In genomic region chr20:44694159-44694558, GRCh38 we compare ENCODE assay signal across 26 cellular contexts. TPM values are rescaled to one million over a fixed set of nuclear protein-coding genes. Genes with fewer than 3 reads are reported as not detected.
DNase-seq lines count a peak whose midpoint lies in the region; ATAC-seq and TF ChIP-seq lines count a peak whose summit lies in the region.
"Had no signal": no experiment of that assay in that cellular context is flagged by ENCODE, and none has a peak within 500 bp of the region (broad histone marks: within the 10 kb centered on the region; RNA-seq: fewer than 3 reads in every experiment).

No MANE protein-coding gene starts in this region.

- TF ChIP-seq EP300 in gastroesophageal sphincter (IDR thresholded peaks at IDR 0.05) (no peak), stomach (IDR thresholded peaks at IDR 0.05) (no peak)

- intact Hi-C loops in stomach (cut with DNase I; ENCODE audit: low total_unique reads), result no loop called here
- intact Hi-C loops in activated T-helper 2 cell treated with anti-CD3 and anti-CD28 coated beads, Interferon-gamma antibody, Interleukin-2, Interleukin-4, amounts not matched to agents 10 μg/mL and 5 μg/mL and 100 μg/mL, durations not matched to agents 14 hours and 24 hours and 36 hours (cut with micrococcal nuclease), result no loop called here

- TF ChIP-seq POLR2A in gastroesophageal sphincter (IDR thresholded peaks at IDR 0.05) (no peak), stomach (IDR thresholded peaks at IDR 0.05) (no peak)

- H3K27me3 ChIP-seq in GM23248 (replicated peaks; ENCODE audit: insufficient read depth) (no peaks in the 10 kb centered on the region), RWPE2 (ENCODE audit: insufficient read depth, poor library complexity, severe bottlenecking) (no peaks in the 10 kb centered on the region), gastroesophageal sphincter (no peaks in the 10 kb centered on the region), stomach (no peaks in the 10 kb centered on the region)
- H3K27me3 ChIP-seq: pancreas, Peyer's patch had no signal

- DNase-seq in GM23248 (no peak), RWPE2 (ENCODE audit: low spot score) (no peak), stomach (no peak), T-helper 1 cell (no peak)
- DNase-seq in activated T-helper 2 cell treated with anti-CD3 and anti-CD28 coated beads, Interferon-gamma antibody, Interleukin-2, Interleukin-4, amounts not matched to agents 10 μg/mL and 5 μg/mL and 100 μg/mL, durations not matched to agents 14 hours and 24 hours and 36 hours (ENCODE audit: low spot score), result no peak
- no peak for DNase-seq in activated naive CD8-positive, alpha-beta T cell treated with anti-CD3 and anti-CD28 coated beads for 36 hours
- DNase-seq: activated CD4-positive, CD25-positive, alpha-beta regulatory T cell treated with anti-CD3 and anti-CD28 coated beads, Interleukin-2, amount 50 U/mL, for 72 hours; activated CD8-positive, alpha-beta memory T cell treated with anti-CD3 and anti-CD28 coated beads for 24 hours; activated naive CD4-positive, alpha-beta T cell treated with anti-CD3 and anti-CD28 coated beads for 36 hours; activated T-cell treated with anti-CD3 and anti-CD28 coated beads, Interleukin-2, amount 50 U/mL, for 24 hours; central memory CD4-positive, alpha-beta T cell; NCI-H1694; NCI-H2171 treated with DMSO at 0.1 percent for 48 hours; NCI-H524 treated with DMSO at 0.1 percent for 48 hours; NK-92 treated with Interleukin-12 subunit alpha and Interleukin-12 subunit beta, amount 100 ng/mL, for 24 hours; pancreas; Peyer's patch had no signal

- H3K27ac Mint-ChIP-seq in activated T-helper 2 cell treated with anti-CD3 and anti-CD28 coated beads, Interferon-gamma antibody, Interleukin-2, Interleukin-4, amounts not matched to agents 10 μg/mL and 5 μg/mL and 100 μg/mL, durations not matched to agents 14 hours and 24 hours and 36 hours, result no peak overlapping the region
- H3K27ac Mint-ChIP-seq in activated naive CD8-positive, alpha-beta T cell treated with anti-CD3 and anti-CD28 coated beads for 36 hours, result no peak overlapping the region
- H3K27ac Mint-ChIP-seq: activated naive CD4-positive, alpha-beta T cell treated with anti-CD3 and anti-CD28 coated beads for 36 hours; activated T-cell treated with anti-CD3 and anti-CD28 coated beads, Interleukin-2, amount 50 U/mL, for 24 hours; CD14-positive monocyte; natural killer cell treated with Interleukin-12 subunit alpha and Interleukin-12 subunit beta and Interleukin-15 and Interleukin-18, amount 100 ng/mL, for 72 hours had no signal

- no peaks in the 10 kb centered on the region for H3K36me3 ChIP-seq in GM23248 (ENCODE audit: low read depth)
- H3K36me3 ChIP-seq in RWPE2 (ENCODE audit: low read depth), result no peaks in the 10 kb centered on the region
- no peaks in the 10 kb centered on the region for H3K36me3 ChIP-seq in gastroesophageal sphincter
- no peaks in the 10 kb centered on the region for H3K36me3 ChIP-seq in stomach
- H3K36me3 ChIP-seq: pancreas, Peyer's patch had no signal

- H3K27ac ChIP-seq in GM23248 (peak overlapping the region; percentile 91), RWPE2 (ENCODE audit: poor library complexity, severe bottlenecking) (peak overlapping the region; percentile 77), gastroesophageal sphincter (peak overlapping the region; percentile 88 to 98 (median 91)), stomach (peak overlapping the region in 4 of 5 donors; percentile 31 to 75 (median 60))
- H3K27ac ChIP-seq: pancreas had no signal

- in situ Hi-C loops in GM23248 (cut with MboI), result no loop called here

- H3K4me2 ChIP-seq in GM23248 (ENCODE audit: unreplicated experiment), result no peak overlapping the region

- H3K4me1 ChIP-seq in GM23248 (ENCODE audit: insufficient read depth) (peaks cover 53% of the 10 kb centered on the region), RWPE2 (ENCODE audit: insufficient read depth, poor library complexity, severe bottlenecking) (peaks cover 22% of the 10 kb centered on the region), gastroesophageal sphincter (peaks cover 24 to 85% (median 45%) of the 10 kb centered on the region in 3 donors), stomach (peaks cover 10 to 38% (median 23%) of the 10 kb centered on the region in 4 donors)
- H3K4me1 ChIP-seq: Peyer's patch had no signal

- no peak overlapping the region for H2AFZ ChIP-seq in GM23248

- peaks cover 13% of the 10 kb centered on the region for H3K9me3 Mint-ChIP-seq in activated T-helper 2 cell treated with anti-CD3 and anti-CD28 coated beads, Interferon-gamma antibody, Interleukin-2, Interleukin-4, amounts not matched to agents 10 μg/mL and 5 μg/mL and 100 μg/mL, durations not matched to agents 14 hours and 24 hours and 36 hours
- H3K9me3 Mint-ChIP-seq in activated naive CD8-positive, alpha-beta T cell treated with anti-CD3 and anti-CD28 coated beads for 36 hours, result no peaks in the 10 kb centered on the region
- H3K9me3 Mint-ChIP-seq: activated naive CD4-positive, alpha-beta T cell treated with anti-CD3 and anti-CD28 coated beads for 36 hours; natural killer cell treated with Interleukin-12 subunit alpha and Interleukin-12 subunit beta and Interleukin-15 and Interleukin-18, amount 100 ng/mL, for 72 hours had no signal

- no peak overlapping the region for H3K9ac ChIP-seq in GM23248

- 56 to 63% methylated on average over 4 of the region's 4 CpGs for WGBS in GM23248 (ENCODE audit: low coverage in 1 of 2, low lambda C conversion rate in 2 of 2, missing lambda C conversion rate in 2 of 2), 2 experiments
- WGBS in gastroesophageal sphincter (ENCODE audit: low coverage in 1 of 2), 2 donors, result 70% methylated on average over 2 of the region's 4 CpGs; no CpG with 5 or more reads in 1 of the 2 donors
- 86 to 96% (median 93%) methylated on average over 4 of the region's 4 CpGs for WGBS in stomach, 5 donors

- H3K9me2 ChIP-seq in GM23248 (ENCODE audit: insufficient read depth), result no peaks in the 10 kb centered on the region

- H3K9me3 ChIP-seq in GM23248 (ENCODE audit: low read depth) (no peaks in the 10 kb centered on the region), RWPE2 (ENCODE audit: severe bottlenecking) (peaks cover 4% of the 10 kb centered on the region), gastroesophageal sphincter (no peaks in the 10 kb centered on the region), stomach (no peaks in the 10 kb centered on the region)
- H3K9me3 ChIP-seq: pancreas, Peyer's patch had no signal

- peaks cover 2% of the 10 kb centered on the region for H3K4me1 Mint-ChIP-seq in activated T-helper 2 cell treated with anti-CD3 and anti-CD28 coated beads, Interferon-gamma antibody, Interleukin-2, Interleukin-4, amounts not matched to agents 10 μg/mL and 5 μg/mL and 100 μg/mL, durations not matched to agents 14 hours and 24 hours and 36 hours (ENCODE audit: low read depth)
- peaks cover 14% of the 10 kb centered on the region for H3K4me1 Mint-ChIP-seq in activated naive CD8-positive, alpha-beta T cell treated with anti-CD3 and anti-CD28 coated beads for 36 hours

- H3K79me2 ChIP-seq in GM23248 (ENCODE audit: insufficient read depth), result no peaks in the 10 kb centered on the region

- ATAC-seq in RWPE2 (ENCODE audit: low read depth), result no peak
- no peak for ATAC-seq in gastroesophageal sphincter
- ATAC-seq: GM12878; natural killer cell treated with Interleukin-12 subunit alpha and Interleukin-12 subunit beta and Interleukin-15 and Interleukin-18, amount 100 ng/mL, for 72 hours; pancreas; sciatic nerve had no signal

- no peak for TF ChIP-seq CTCF in RWPE2 (IDR thresholded peaks at IDR 0.05; ENCODE audit: poor library complexity, severe bottlenecking)
- no peak for TF ChIP-seq CTCF in gastroesophageal sphincter (IDR thresholded peaks at IDR 0.05)
- TF ChIP-seq CTCF in stomach (IDR thresholded peaks at IDR 0.05), result no peak

- peaks cover 2% of the 10 kb centered on the region for H3K27me3 Mint-ChIP-seq in activated T-helper 2 cell treated with anti-CD3 and anti-CD28 coated beads, Interferon-gamma antibody, Interleukin-2, Interleukin-4, amounts not matched to agents 10 μg/mL and 5 μg/mL and 100 μg/mL, durations not matched to agents 14 hours and 24 hours and 36 hours (ENCODE audit: low read depth)
- no peaks in the 10 kb centered on the region for H3K27me3 Mint-ChIP-seq in activated naive CD8-positive, alpha-beta T cell treated with anti-CD3 and anti-CD28 coated beads for 36 hours
- H3K27me3 Mint-ChIP-seq: activated T-cell treated with anti-CD3 and anti-CD28 coated beads, Interleukin-2, amount 50 U/mL, for 24 hours had no signal

- no peaks in the 10 kb centered on the region for H3K36me3 Mint-ChIP-seq in activated T-helper 2 cell treated with anti-CD3 and anti-CD28 coated beads, Interferon-gamma antibody, Interleukin-2, Interleukin-4, amounts not matched to agents 10 μg/mL and 5 μg/mL and 100 μg/mL, durations not matched to agents 14 hours and 24 hours and 36 hours (ENCODE audit: low read depth)
- no peaks in the 10 kb centered on the region for H3K36me3 Mint-ChIP-seq in activated naive CD8-positive, alpha-beta T cell treated with anti-CD3 and anti-CD28 coated beads for 36 hours
- H3K36me3 Mint-ChIP-seq: CD14-positive monocyte; natural killer cell treated with Interleukin-12 subunit alpha and Interleukin-12 subunit beta and Interleukin-15 and Interleukin-18, amount 100 ng/mL, for 72 hours had no signal

- H3K4me3 Mint-ChIP-seq in activated T-helper 2 cell treated with anti-CD3 and anti-CD28 coated beads, Interferon-gamma antibody, Interleukin-2, Interleukin-4, amounts not matched to agents 10 μg/mL and 5 μg/mL and 100 μg/mL, durations not matched to agents 14 hours and 24 hours and 36 hours (ENCODE audit: low read depth), result no peak overlapping the region
- no peak overlapping the region for H3K4me3 Mint-ChIP-seq in activated naive CD8-positive, alpha-beta T cell treated with anti-CD3 and anti-CD28 coated beads for 36 hours
- H3K4me3 Mint-ChIP-seq: activated naive CD4-positive, alpha-beta T cell treated with anti-CD3 and anti-CD28 coated beads for 36 hours; activated T-cell treated with anti-CD3 and anti-CD28 coated beads, Interleukin-2, amount 50 U/mL, for 24 hours; CD14-positive monocyte; natural killer cell treated with Interleukin-12 subunit alpha and Interleukin-12 subunit beta and Interleukin-15 and Interleukin-18, amount 100 ng/mL, for 72 hours had no signal

- H4K20me1 ChIP-seq in GM23248 (ENCODE audit: insufficient read depth), result no peaks in the 10 kb centered on the region

- peaks cover 61% of the 10 kb centered on the region for H3F3A ChIP-seq in GM23248 (ENCODE audit: insufficient read depth)

- H3K4me3 ChIP-seq in GM23248 (no peak overlapping the region), RWPE2 (ENCODE audit: severe bottlenecking) (no peak overlapping the region), gastroesophageal sphincter (no peak overlapping the region), stomach (no peak overlapping the region)
- H3K4me3 ChIP-seq: GM12878, pancreas, Peyer's patch had no signal

RNA-seq across cellular contexts. Expression of gene CCN5, which starts 21.0 kb away (rescaled TPM):
- 24.5 and 47.3 TPM in 2 replicates for total RNA-seq in GM23248 (2014; rRNA removed; shearing (Covaris generic))
- polyA plus RNA-seq in GM23248 (2016; fragmentation: Nextera tagmentation; extraction: Ambion mirVana), result 20.8 and 23.6 TPM in 2 replicates
- 100 to 1,000 TPM in 3 of 4 donors, 10 to 100 TPM in 1; 52.9 to 359 (median 146) TPM for total RNA-seq in gastroesophageal sphincter
- total RNA-seq in stomach, result 100 to 1,000 TPM in 1 of 5 donors, 10 to 100 TPM in 1, not detected in 3; 19.9 to 193 TPM
- 1 to 10 TPM; 2.5 to 8.2 (median 3.4) TPM for polyA plus RNA-seq in stomach
- not detected in 2 replicates for total RNA-seq in activated T-helper 2 cell treated with anti-CD3 and anti-CD28 coated beads, Interferon-gamma antibody, Interleukin-2, Interleukin-4, amounts not matched to agents 10 μg/mL and 5 μg/mL and 100 μg/mL, durations not matched to agents 14 hours and 24 hours and 36 hours
- not detected for total RNA-seq in activated naive CD8-positive, alpha-beta T cell treated with anti-CD3 and anti-CD28 coated beads for 36 hours
- total RNA-seq: activated naive CD4-positive, alpha-beta T cell treated with anti-CD3 and anti-CD28 coated beads for 36 hours; Daoy; dermis microvascular lymphatic vessel endothelial cell; LHCN-M2; natural killer cell treated with Interleukin-12 subunit alpha and Interleukin-12 subunit beta and Interleukin-15 and Interleukin-18, amount 100 ng/mL, for 72 hours; T-helper 1 cell treated with Interleukin-12 subunit alpha and Interleukin-12 subunit beta and Interleukin-4 antibody, amounts not matched to agents 30 ng/mL and 1 ng/mL, for 36 hours had no signal
- polyA plus RNA-seq: CD14-positive monocyte had no signal

RNA-seq across cellular contexts. Expression of gene ADA, which starts 42.7 kb away (rescaled TPM):
- 7.0 and 8.6 TPM in 2 replicates for total RNA-seq in GM23248 (2014; rRNA removed; shearing (Covaris generic))
- 17.5 and 19.3 TPM in 2 replicates for polyA plus RNA-seq in GM23248 (2016; fragmentation: Nextera tagmentation; extraction: Ambion mirVana)
- total RNA-seq in gastroesophageal sphincter, result 10 to 100 TPM in 2 of 4 donors, 1 to 10 TPM in 2; 7.6 to 14.5 (median 10.4) TPM
- 100 to 1,000 TPM in 1 of 5 donors, 10 to 100 TPM in 3, 1 to 10 TPM in 1; 2.3 to 165 (median 22.3) TPM for total RNA-seq in stomach
- 10 to 100 TPM; 27.9 to 81.0 (median 53.1) TPM for polyA plus RNA-seq in stomach
- total RNA-seq in activated T-helper 2 cell treated with anti-CD3 and anti-CD28 coated beads, Interferon-gamma antibody, Interleukin-2, Interleukin-4, amounts not matched to agents 10 μg/mL and 5 μg/mL and 100 μg/mL, durations not matched to agents 14 hours and 24 hours and 36 hours, result 33.3 and 34.5 TPM in 2 replicates
- total RNA-seq in activated naive CD8-positive, alpha-beta T cell treated with anti-CD3 and anti-CD28 coated beads for 36 hours, result 10 to 100 TPM; 25.6 to 27.0 TPM

RNA-seq across cellular contexts. Expression of gene KCNK15, which starts 51.5 kb away (rescaled TPM):
- total RNA-seq in GM23248 (2014; rRNA removed; shearing (Covaris generic)), result 9.9 and 11.1 TPM in 2 replicates
- polyA plus RNA-seq in GM23248 (2016; fragmentation: Nextera tagmentation; extraction: Ambion mirVana) (5.2 and 5.7 TPM in 2 replicates), stomach (1 to 10 TPM in 1 of 3 donors, under 1 TPM in 2; 0.46 to 2.6 (median 0.78) TPM)
- total RNA-seq in gastroesophageal sphincter (1 to 10 TPM; 1.3 to 4.7 (median 2.8) TPM), stomach (1 to 10 TPM in 3 of 5 donors, not detected in 2; 1.5 to 7.7 (median 4.5) TPM)
- total RNA-seq in activated T-helper 2 cell treated with anti-CD3 and anti-CD28 coated beads, Interferon-gamma antibody, Interleukin-2, Interleukin-4, amounts not matched to agents 10 μg/mL and 5 μg/mL and 100 μg/mL, durations not matched to agents 14 hours and 24 hours and 36 hours, result 0.16 and 0.34 TPM in 2 replicates
- under 1 TPM; 0.31 to 0.48 TPM for total RNA-seq in activated naive CD8-positive, alpha-beta T cell treated with anti-CD3 and anti-CD28 coated beads for 36 hours
- total RNA-seq: Daoy, dermis microvascular lymphatic vessel endothelial cell, GM12878, LHCN-M2 had no signal
- polyA plus RNA-seq: CD14-positive monocyte, GM12878 had no signal
